In the genomic region with DNA sequence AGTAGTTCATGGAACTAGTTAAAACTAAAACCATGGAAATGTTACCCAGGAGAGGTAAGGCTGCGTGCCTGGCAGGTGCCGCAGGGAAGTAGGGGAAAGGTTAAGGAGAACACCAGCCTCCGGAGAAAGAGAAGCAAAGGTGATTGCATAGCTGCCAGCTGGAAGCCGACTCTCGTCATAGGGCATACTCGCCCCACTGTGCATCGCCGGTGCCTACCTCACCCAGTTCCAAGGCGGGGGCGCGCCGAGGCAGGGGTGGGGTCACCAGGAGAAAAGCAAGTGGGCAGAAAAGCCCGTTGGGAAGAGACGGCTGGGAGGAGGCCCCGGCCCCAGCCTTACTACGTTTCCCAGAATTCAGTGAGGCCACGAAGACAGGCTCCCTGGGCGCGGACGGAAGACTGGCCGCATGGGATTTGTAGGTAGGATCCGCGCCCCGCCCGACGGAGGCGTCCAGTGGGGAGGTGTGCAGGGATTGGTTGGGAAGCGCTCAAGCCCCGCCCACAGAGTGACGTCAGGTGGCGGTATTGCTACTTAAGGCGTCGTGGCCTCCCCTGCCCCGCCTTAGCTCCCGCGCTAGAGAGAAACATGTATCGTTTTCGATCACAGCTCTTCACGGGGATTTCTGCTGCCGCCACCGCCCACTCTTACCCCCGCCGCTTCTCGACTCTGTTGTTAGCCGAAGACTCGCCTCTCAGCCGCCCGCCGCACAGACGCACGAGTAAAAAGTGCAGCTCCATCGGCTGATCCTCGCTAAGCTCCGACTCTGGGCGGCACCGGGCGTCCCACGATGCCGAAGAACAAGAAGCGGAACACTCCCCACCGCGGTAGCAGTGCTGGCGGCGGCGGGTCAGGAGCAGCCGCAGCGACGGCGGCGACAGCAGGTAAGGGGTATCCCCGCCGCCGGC, we compare ENCODE assay signal across 8 cellular contexts. TPM values are rescaled to one million over a fixed set of nuclear protein-coding genes. Genes with fewer than 3 reads are reported as not detected.
DNase-seq lines count a peak whose midpoint lies in the region; ATAC-seq lines count a peak whose summit lies in the region.

A gene with protein sequence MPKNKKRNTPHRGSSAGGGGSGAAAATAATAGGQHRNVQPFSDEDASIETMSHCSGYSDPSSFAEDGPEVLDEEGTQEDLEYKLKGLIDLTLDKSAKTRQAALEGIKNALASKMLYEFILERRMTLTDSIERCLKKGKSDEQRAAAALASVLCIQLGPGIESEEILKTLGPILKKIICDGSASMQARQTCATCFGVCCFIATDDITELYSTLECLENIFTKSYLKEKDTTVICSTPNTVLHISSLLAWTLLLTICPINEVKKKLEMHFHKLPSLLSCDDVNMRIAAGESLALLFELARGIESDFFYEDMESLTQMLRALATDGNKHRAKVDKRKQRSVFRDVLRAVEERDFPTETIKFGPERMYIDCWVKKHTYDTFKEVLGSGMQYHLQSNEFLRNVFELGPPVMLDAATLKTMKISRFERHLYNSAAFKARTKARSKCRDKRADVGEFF (plus strand): TSS at position 559 of the 905 bp plus-strand sequence. CDS start 229 bp downstream, at position 788.

- H3K9me3 Mint-ChIP-seq in activated naive CD4-positive, alpha-beta T cell treated with anti-CD3 and anti-CD28 coated beads, Interleukin-2, amount 50 U/mL, for 72 hours: no peaks in the 10 kb centered on the region

- peak within 1 kb of the TSS; percentile 99 to 100 for H3K27ac Mint-ChIP-seq in activated naive CD4-positive, alpha-beta T cell treated with anti-CD3 and anti-CD28 coated beads, Interleukin-2, amount 50 U/mL, for 72 hours

- DNase-seq in NCI-H1092 treated with DMSO at 0.1 percent for 48 hours (lab: John Stamatoyannopoulos, UW): peak; percentile 99
- peak; percentile 97 for DNase-seq in SKM-1 (lab: John Stamatoyannopoulos, UW; ENCODE audit: unreplicated experiment)
- DNase-seq in activated naive CD4-positive, alpha-beta T cell treated with anti-CD3 and anti-CD28 coated beads, Interleukin-2, amount 50 U/mL, for 72 hours (ENCODE audit: low spot score in 2 of 2): peak; percentile 98
- DNase-seq in globus pallidus (ENCODE audit: low spot score): peak; percentile 99
- peak; percentile 99 for DNase-seq in occipital lobe (lab: John Stamatoyannopoulos, UW)

- peak within 1 kb of the TSS; percentile 94 for H3K27ac ChIP-seq in temporal lobe (ENCODE audit: low read depth, low read length)

- peak within 1 kb of the TSS; percentile 91 for H3K4me3 ChIP-seq in GM08714 (ENCODE audit: low read length)

- H3K36me3 Mint-ChIP-seq in activated naive CD4-positive, alpha-beta T cell treated with anti-CD3 and anti-CD28 coated beads, Interleukin-2, amount 50 U/mL, for 72 hours: peaks cover 14 to 18% of the 10 kb centered on the region in 2 donors

- ATAC-seq in HG02610 (IDR thresholded peaks at IDR 0.05; ENCODE audit: unreplicated experiment): peak; percentile 77
- ATAC-seq in activated naive CD4-positive, alpha-beta T cell treated with anti-CD3 and anti-CD28 coated beads, Interleukin-2, amount 50 U/mL, for 72 hours: peak; percentile 74 to 76

RNA-seq across cellular contexts. Expression of the gene that starts here (rescaled TPM):
- 10 to 100 TPM; 67.6 to 85.2 TPM for total RNA-seq in activated naive CD4-positive, alpha-beta T cell treated with anti-CD3 and anti-CD28 coated beads, Interleukin-2, amount 50 U/mL, for 72 hours
- total RNA-seq in occipital lobe: 90.5 TPM
- total RNA-seq in temporal lobe: 50.2 TPM

Comparison
In these comparisons a context has a peak if more than half of its experiments do, and no peak if none do; other contexts are left out.
1. Peak in every context shown above with its lines: DNase-seq, ATAC-seq, H3K4me3 ChIP-seq and H3K27ac ChIP-seq.